ENCODE assay signal across 17 cellular contexts in genomic region chr10:844552-844951, GRCh38.
A peak's percentile ranks its signal among the peaks of the same experiment; 100 is the strongest.
DNase-seq lines count a peak whose midpoint lies in the region; ATAC-seq and TF ChIP-seq lines count a peak whose summit lies in the region.
"Had no signal": no experiment of that assay in that cellular context is flagged by ENCODE, and none has a peak within 500 bp of the region (broad histone marks: within the 10 kb centered on the region; RNA-seq: fewer than 3 reads in every experiment).

No MANE protein-coding gene starts in this region.

- H3K27ac Mint-ChIP-seq in naive thymus-derived CD8-positive, alpha-beta T cell, result peak overlapping the region in 6 of 10 donors; percentile 1 to 86 (median 60)
- H3K27ac Mint-ChIP-seq: neural progenitor cell had no signal

- no peak overlapping the region for H3K4me3 ChIP-seq in NB4 (ENCODE audit: low read depth, low read length)
- H3K4me3 ChIP-seq: colonic mucosa, neural progenitor cell, tibial artery had no signal

- peaks cover 25 to 44% (median 35%) of the 10 kb centered on the region in 4 donors for H3K4me1 Mint-ChIP-seq in naive thymus-derived CD8-positive, alpha-beta T cell
- H3K4me1 Mint-ChIP-seq: neural progenitor cell had no signal

- peaks cover 0 to 4% (median 0%) of the 10 kb centered on the region in 9 donors for H3K9me3 Mint-ChIP-seq in naive thymus-derived CD8-positive, alpha-beta T cell
- H3K9me3 Mint-ChIP-seq: activated CD4-positive, alpha-beta memory T cell treated with anti-CD3 and anti-CD28 coated beads for 36 hours had no signal

- peak; percentile 27 for DNase-seq in Daoy (ENCODE audit: low read depth)
- DNase-seq in NB4 (ENCODE audit: low read depth), result peak; percentile 11
- peak; percentile 27 for DNase-seq in dermis blood vessel endothelial cell
- no peak for DNase-seq in naive thymus-derived CD8-positive, alpha-beta T cell
- DNase-seq in foreskin melanocyte, result no peak
- no peak for DNase-seq in left colon
- no peak for DNase-seq in activated CD8-positive, alpha-beta memory T cell treated with anti-CD3 and anti-CD28 coated beads, Interleukin-2, amount 50 U/mL, for 48 hours
- DNase-seq: activated CD4-positive, alpha-beta memory T cell treated with anti-CD3 and anti-CD28 coated beads for 36 hours; activated naive CD4-positive, alpha-beta T cell treated with Interleukin-2 at 50 U/mL for 16 hours; colonic mucosa; foreskin fibroblast; islet precursor cell; small intestine; tibial artery had no signal

- no peak for TF ChIP-seq POLR2A in NB4 (IDR thresholded peaks at IDR 0.05; ENCODE audit: extremely low read depth, insufficient read length)

- H3K27me3 Mint-ChIP-seq in naive thymus-derived CD8-positive, alpha-beta T cell, result no peaks in the 10 kb centered on the region
- H3K27me3 Mint-ChIP-seq: activated CD4-positive, alpha-beta memory T cell treated with anti-CD3 and anti-CD28 coated beads for 36 hours had no signal

- ATAC-seq in naive thymus-derived CD8-positive, alpha-beta T cell, result no peak
- no peak for ATAC-seq in left colon
- no peak for ATAC-seq in HG03175 (IDR thresholded peaks at IDR 0.05; ENCODE audit: unreplicated experiment)
- ATAC-seq: SK-N-SH treated with all-trans-retinoic acid at 6 μM for 48 hours had no signal

- no peak overlapping the region for H3K4me3 Mint-ChIP-seq in naive thymus-derived CD8-positive, alpha-beta T cell
- H3K4me3 Mint-ChIP-seq: activated CD4-positive, alpha-beta memory T cell treated with anti-CD3 and anti-CD28 coated beads for 36 hours; neural progenitor cell had no signal

- POLR2A ChIA-PET in naive thymus-derived CD8-positive, alpha-beta T cell (lab: Charles Lee), result no interaction called here

- intact Hi-C loops in left colon (cut with DNase I, micrococcal nuclease), result no loop called here

- H3K36me3 Mint-ChIP-seq in naive thymus-derived CD8-positive, alpha-beta T cell, result peaks cover under 1 to 80% (median 19%) of the 10 kb centered on the region in 3 donors

- no peak for TF ChIP-seq CTCF in NB4 (IDR thresholded peaks at IDR 0.05; ENCODE audit: low read depth, low read length)

Comparison
In these comparisons a context has a peak if more than half of its experiments do, and no peak if none do; other contexts are left out.
1. DNase-seq: peak in Daoy (single experiment), NB4 (single experiment) and dermis blood vessel endothelial cell (single experiment); none in naive thymus-derived CD8-positive, alpha-beta T cell (0 of 10), foreskin melanocyte (single experiment), left colon (0 of 2) and activated CD8-positive, alpha-beta memory T cell treated with anti-CD3 and anti-CD28 coated beads, Interleukin-2, amount 50 U/mL, for 48 hours (single experiment).